Comparison of ENCODE assay signal across 8 cellular contexts in the genomic region with DNA sequence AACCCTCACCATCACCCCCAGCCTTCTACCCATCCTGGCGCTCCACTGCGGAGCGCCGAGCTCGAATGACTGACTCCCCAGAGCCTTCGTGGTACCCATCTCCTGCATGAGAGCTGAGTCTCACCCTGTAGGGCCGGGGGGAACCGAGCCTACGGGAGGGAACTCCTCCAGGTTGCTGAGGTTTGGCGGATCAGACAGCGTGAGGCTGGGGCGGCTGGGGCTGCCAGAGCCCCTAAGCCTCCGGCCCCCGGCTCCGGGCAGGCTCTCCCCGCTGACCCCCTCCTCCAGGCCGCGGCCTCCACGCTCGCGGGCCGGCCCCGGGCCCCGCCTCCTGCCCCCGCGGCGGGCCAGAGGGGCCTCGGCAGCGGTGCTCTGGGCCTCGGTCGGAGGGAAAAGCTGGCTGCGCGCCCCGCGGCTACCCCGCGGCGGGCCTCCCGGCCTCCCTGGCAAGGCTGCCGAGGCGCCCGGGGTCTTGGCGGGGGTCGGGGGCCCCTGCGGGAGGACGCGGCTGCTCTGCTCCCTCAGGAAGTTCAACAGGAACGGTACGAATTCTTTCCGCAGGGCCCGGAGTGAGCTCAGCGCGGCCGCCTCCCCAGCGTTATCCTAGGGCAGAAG. TPM values are rescaled to one million over a fixed set of nuclear protein-coding genes. Genes with fewer than 3 reads are reported as not detected.
DNase-seq lines count a peak whose midpoint lies in the region; ATAC-seq and TF ChIP-seq lines count a peak whose summit lies in the region.

No MANE protein-coding gene starts in this region.

- DNase-seq in AG04450 (ENCODE audit: low read depth, low spot score) = no peak
- DNase-seq in activated CD4-positive, alpha-beta T cell treated with anti-CD3 and anti-CD28 coated beads, Interleukin-2, amount 50 U/mL, for 48 hours = peak; percentile 16 to 19
- peak; percentile 7 for DNase-seq in fibroblast of pulmonary artery (ENCODE audit: low read depth)
- no peak for DNase-seq in neuronal stem cell (ENCODE audit: low spot score)
- no peak for DNase-seq in NCI-H345 (lab: John Stamatoyannopoulos, UW)
- no peak for DNase-seq in NCI-H2196 treated with DMSO at 0.1 percent for 48 hours (lab: John Stamatoyannopoulos, UW; ENCODE audit: unreplicated experiment)

- no CpG with 5 or more reads among the region's 55 CpGs for WGBS in neuronal stem cell (ENCODE audit: extremely low coverage in 2 of 2, insufficient read length in 2 of 2, insufficient replicate concordance in 1 of 2), 2 donors

- H3K27me3 ChIP-seq in AG04450 (ENCODE audit: control insufficient read depth, insufficient read depth, low read length) (no peaks in the 10 kb centered on the region), neuronal stem cell (ENCODE audit: control insufficient read depth in 3 of 3, insufficient read depth in 3 of 3, low read depth in 1 of 3, low read length in 3 of 3) (no peaks in the 10 kb centered on the region)

- CTCF ChIA-PET in AG04450 (lab: Charles Lee) = interaction anchor here (0.7 to 3.4 kb wide), 2 partner anchors 13 to 190 kb away, joined by 3 to 24 read pairs; no protein-coding TSS in a partner anchor

- peak overlapping the region; percentile 96 for H3K23ac ChIP-seq in neuronal stem cell (ENCODE audit: low read depth, low read length, poor library complexity)

- H4K91ac ChIP-seq in neuronal stem cell (ENCODE audit: low read depth, low read length, poor library complexity) = no peak overlapping the region

- H3K18ac ChIP-seq in neuronal stem cell (ENCODE audit: low read length) = peak overlapping the region; percentile 95

- no peak overlapping the region for H4K8ac ChIP-seq in neuronal stem cell (ENCODE audit: low read depth, low read length)

- H2BK5ac ChIP-seq in neuronal stem cell (ENCODE audit: low read length) = peak overlapping the region; percentile 45

- no peak overlapping the region for H3K4ac ChIP-seq in neuronal stem cell (ENCODE audit: low read length)

- peaks cover 3% of the 10 kb centered on the region in 2 donors for H3K4me1 ChIP-seq in neuronal stem cell (ENCODE audit: control insufficient read depth in 2 of 2, insufficient read depth in 1 of 2, low read depth in 1 of 2, low read length in 2 of 2)

- POLR2A ChIA-PET in AG04450 (lab: Yijun Ruan, JAX) = interaction anchor here (0.8 kb wide), 1 partner anchor 193 kb away, joined by 3 read pairs; no protein-coding TSS in a partner anchor

- no peak overlapping the region for H2BK15ac ChIP-seq in neuronal stem cell (ENCODE audit: low read length)

- peak overlapping the region; percentile 70 for H3K4me2 ChIP-seq in neuronal stem cell (ENCODE audit: insufficient read depth, low read length, poor library complexity, severe bottlenecking)

- no peak overlapping the region for H3K27ac ChIP-seq in AG04450 (ENCODE audit: low read depth, low read length)
- H3K27ac ChIP-seq in neuronal stem cell (replicated peaks; ENCODE audit: low read length) = peak overlapping the region; percentile 72

- H2AFZ ChIP-seq in neuronal stem cell (ENCODE audit: low read length) = peak overlapping the region; percentile 96

- TF ChIP-seq CTCF in AG04450 (IDR thresholded peaks at IDR 0.05; ENCODE audit: low read depth, low read length) (no peak), fibroblast of pulmonary artery (IDR thresholded peaks at IDR 0.05; ENCODE audit: low read length, missing control alignments) (no peak)

- peaks cover 32 to 45% of the 10 kb centered on the region in 2 donors for H3K36me3 ChIP-seq in neuronal stem cell (replicated peaks in 1 of 2; ENCODE audit: control insufficient read depth in 2 of 2, insufficient read depth in 2 of 2, low read length in 2 of 2)

- no peaks in the 10 kb centered on the region for H3K79me1 ChIP-seq in neuronal stem cell (ENCODE audit: low read depth, low read length)

- H2BK12ac ChIP-seq in neuronal stem cell (ENCODE audit: low read length) = no peak overlapping the region

- H3K4me3 ChIP-seq in AG04450 (ENCODE audit: low read depth, low read length) (peak overlapping the region; percentile 93), fibroblast of pulmonary artery (replicated peaks; ENCODE audit: low read depth, low read length) (peak overlapping the region; percentile 76), neuronal stem cell (ENCODE audit: low read length in 2 of 2) (peak overlapping the region; percentile 94 to 98)

- H3K9ac ChIP-seq in neuronal stem cell (ENCODE audit: low read depth, low read length, poor library complexity) = peak overlapping the region; percentile 96

- peak; percentile 36 for ATAC-seq in GM18909 (IDR thresholded peaks at IDR 0.05; ENCODE audit: poor library complexity, unreplicated experiment)
- ATAC-seq in HG03196 (IDR thresholded peaks at IDR 0.05; ENCODE audit: unreplicated experiment) = peak; percentile 32

- H3K9me3 ChIP-seq in AG04450 (ENCODE audit: control insufficient read depth, insufficient read depth, low read length) = no peaks in the 10 kb centered on the region
- H3K9me3 ChIP-seq in neuronal stem cell (replicated peaks in 1 of 2; ENCODE audit: control insufficient read depth in 2 of 2, insufficient read depth in 1 of 2, low read depth in 1 of 2, low read length in 2 of 2) = no peaks in the 10 kb centered on the region

- no peak overlapping the region for H2BK120ac ChIP-seq in neuronal stem cell (ENCODE audit: low read depth, low read length)

- H2AK5ac ChIP-seq in neuronal stem cell (ENCODE audit: low read depth, low read length) = peak overlapping the region; percentile 65

- no peak overlapping the region for H3K14ac ChIP-seq in neuronal stem cell (ENCODE audit: low read length)

RNA-seq across cellular contexts. Expression of gene CDAN1, which starts 0.6 kb away (rescaled TPM):
- polyA plus RNA-seq in AG04450 (2011; rRNA removed) = 3.9 and 4.4 TPM in 2 replicates
- polyA minus RNA-seq in AG04450 (2011; rRNA and poly(A)+ RNA removed) = 6.7 and 6.8 TPM in 2 replicates
- polyA plus RNA-seq in neuronal stem cell (2013, experiment 1 of 2) = 7.9 TPM
- 7.9 TPM for polyA plus RNA-seq in neuronal stem cell (2013, experiment 2 of 2)

Comparison
In these comparisons a context has a peak if more than half of its experiments do, and no peak if none do; other contexts are left out.
1. DNase-seq: peak in activated CD4-positive, alpha-beta T cell treated with anti-CD3 and anti-CD28 coated beads, Interleukin-2, amount 50 U/mL, for 48 hours (2 of 2) and fibroblast of pulmonary artery (single experiment); none in AG04450 (single experiment), neuronal stem cell (single experiment), NCI-H345 (single experiment) and NCI-H2196 treated with DMSO at 0.1 percent for 48 hours (single experiment).
2. Peak in every context shown above with its lines, with median percentiles within 50 percentile points of each other: H3K4me3 ChIP-seq.